In genomic region chr9:133701321-133701980, GRCh38 we compare ENCODE assay signal across 1 cellular context.
TF ChIP-seq lines count a peak whose summit lies in the region.

No MANE protein-coding gene starts in this region.

TF ChIP-seq in H1, 55 proteins besides CTCF, POLR2A, EP300 and RAD21 (continued from another document):
- TF ChIP-seq, protein P1, sequence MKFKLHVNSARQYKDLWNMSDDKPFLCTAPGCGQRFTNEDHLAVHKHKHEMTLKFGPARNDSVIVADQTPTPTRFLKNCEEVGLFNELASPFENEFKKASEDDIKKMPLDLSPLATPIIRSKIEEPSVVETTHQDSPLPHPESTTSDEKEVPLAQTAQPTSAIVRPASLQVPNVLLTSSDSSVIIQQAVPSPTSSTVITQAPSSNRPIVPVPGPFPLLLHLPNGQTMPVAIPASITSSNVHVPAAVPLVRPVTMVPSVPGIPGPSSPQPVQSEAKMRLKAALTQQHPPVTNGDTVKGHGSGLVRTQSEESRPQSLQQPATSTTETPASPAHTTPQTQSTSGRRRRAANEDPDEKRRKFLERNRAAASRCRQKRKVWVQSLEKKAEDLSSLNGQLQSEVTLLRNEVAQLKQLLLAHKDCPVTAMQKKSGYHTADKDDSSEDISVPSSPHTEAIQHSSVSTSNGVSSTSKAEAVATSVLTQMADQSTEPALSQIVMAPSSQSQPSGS (IDR thresholded peaks at IDR 0.05; ENCODE audit: low read length): no peak
TF ChIP-seq in H1: peak in this region for 0.
